Comparison of ENCODE assay signal across 21 cellular contexts in genomic region chr3:126349611-126350501, GRCh38. TPM values are rescaled to one million over a fixed set of nuclear protein-coding genes. Genes with fewer than 3 reads are reported as not detected.
DNase-seq lines count a peak whose midpoint lies in the region; ATAC-seq and TF ChIP-seq lines count a peak whose summit lies in the region.
"Had no signal": no experiment of that assay in that cellular context is flagged by ENCODE, and none has a peak within 500 bp of the region (broad histone marks: within the 10 kb centered on the region; RNA-seq: fewer than 3 reads in every experiment).

No MANE protein-coding gene starts in this region.

- TF ChIP-seq CTCF in right atrium auricular region (IDR thresholded peaks at IDR 0.05) (no peak), dorsolateral prefrontal cortex (IDR thresholded peaks at IDR 0.05 in 54 of 56, conservative IDR thresholded peaks at IDR 0.05 in 2 of 56; ENCODE audit: low read depth in 1 of 56, partially characterized antibody in 56 of 56) (no peak), upper lobe of right lung (IDR thresholded peaks at IDR 0.05) (no peak)

- peak; percentile 56 for DNase-seq in cardiac septum (ENCODE audit: low spot score)
- no peak for DNase-seq in right atrium auricular region (ENCODE audit: low spot score)
- peak in 7 of 10 donors; percentile 9 to 35 (median 29) for DNase-seq in dorsolateral prefrontal cortex
- peak in 7 of 10 donors; percentile 1 to 82 (median 13) for DNase-seq in posterior cingulate gyrus
- peak; percentile 47 for DNase-seq in upper lobe of right lung
- no peak for DNase-seq in DMS79 (lab: John Stamatoyannopoulos, UW)
- no peak for DNase-seq in SIG-M5 (lab: John Stamatoyannopoulos, UW)
- DNase-seq: GDM1; NCI-H1092; NCI-H2081 treated with DMSO at 0.1 percent for 48 hours; NCI-H510A; stimulated activated CD4-positive, alpha-beta T cell treated with anti-CD3 and anti-CD28 coated beads, Interleukin-4, amount 100 ng/mL, for 24 hours; T-helper 1 cell had no signal

- H3K4me1 ChIP-seq in right atrium auricular region (peaks cover 0 to 88% of the 10 kb centered on the region in 2 donors), upper lobe of right lung (peaks cover 37% of the 10 kb centered on the region)

- ATAC-seq in upper lobe of right lung (no peak), GM21360 (IDR thresholded peaks at IDR 0.05; ENCODE audit: unreplicated experiment) (no peak)
- ATAC-seq: K562, Right ventricle myocardium inferior had no signal

- intact Hi-C loops in cardiac septum (cut with DNase I), result loop anchor here (5.0 kb wide), 1 partner anchor 48 kb away; no protein-coding TSS in a partner anchor
- intact Hi-C loops in dorsolateral prefrontal cortex (cut with DNase I), result no loop called here
- intact Hi-C loops in posterior cingulate gyrus (cut with DNase I), result no loop called here
- intact Hi-C loops in upper lobe of right lung (cut with DNase I), result no loop called here

- no peaks in the 10 kb centered on the region for H3K9me3 ChIP-seq in right atrium auricular region
- H3K9me3 ChIP-seq in upper lobe of right lung, result no peaks in the 10 kb centered on the region
- H3K9me3 ChIP-seq: thoracic aorta had no signal

- H3K4me3 ChIP-seq in right atrium auricular region (no peak overlapping the region), dorsolateral prefrontal cortex (no peak overlapping the region), upper lobe of right lung (no peak overlapping the region)
- H3K4me3 ChIP-seq: K562, thoracic aorta had no signal

- H3K27ac ChIP-seq in right atrium auricular region (peak overlapping the region in 1 of 2 donors; percentile 46), dorsolateral prefrontal cortex (peak overlapping the region in 31 of 59 donors; percentile 4 to 83 (median 40)), upper lobe of right lung (no peak overlapping the region)
- H3K27ac ChIP-seq: thoracic aorta, VCaP had no signal

- H3K36me3 ChIP-seq in right atrium auricular region (peaks cover 61% of the 10 kb centered on the region), upper lobe of right lung (peaks cover 34% of the 10 kb centered on the region)

- H3K27me3 ChIP-seq in right atrium auricular region (no peaks in the 10 kb centered on the region), dorsolateral prefrontal cortex (no peaks in the 10 kb centered on the region), upper lobe of right lung (no peaks in the 10 kb centered on the region)

RNA-seq across cellular contexts. Expression of gene KLF15, which starts 7.4 kb away (rescaled TPM):
- total RNA-seq in cardiac septum, result 11.5 TPM
- total RNA-seq in right atrium auricular region, result 10 to 100 TPM; 43.4 to 55.1 TPM
- 100 to 1,000 TPM in 5 of 120 experiments, 10 to 100 TPM in 115; 11.7 to 112 (median 39.5) TPM for total RNA-seq in dorsolateral prefrontal cortex
- total RNA-seq in upper lobe of right lung, result 44.6 TPM
- total RNA-seq: mononuclear cell had no signal

RNA-seq across cellular contexts. Expression of gene CFAP100, which starts 44.9 kb away (rescaled TPM):
- total RNA-seq in cardiac septum (not detected), right atrium auricular region (not detected), dorsolateral prefrontal cortex (1 to 10 TPM in 102 of 120 experiments, under 1 TPM in 11, not detected in 7; 0.29 to 7.9 (median 2.4) TPM), upper lobe of right lung (not detected)
- total RNA-seq: K562, kidney epithelial cell, mononuclear cell, Right ventricle myocardium inferior, skeletal muscle tissue, thoracic aorta had no signal

Comparison
In these comparisons a context has a peak if more than half of its experiments do, and no peak if none do; other contexts are left out.
1. DNase-seq: peak in cardiac septum (single experiment), dorsolateral prefrontal cortex (7 of 10), posterior cingulate gyrus (7 of 10) and upper lobe of right lung (single experiment); none in right atrium auricular region (single experiment), DMS79 (single experiment) and SIG-M5 (single experiment).